In the genomic region with DNA sequence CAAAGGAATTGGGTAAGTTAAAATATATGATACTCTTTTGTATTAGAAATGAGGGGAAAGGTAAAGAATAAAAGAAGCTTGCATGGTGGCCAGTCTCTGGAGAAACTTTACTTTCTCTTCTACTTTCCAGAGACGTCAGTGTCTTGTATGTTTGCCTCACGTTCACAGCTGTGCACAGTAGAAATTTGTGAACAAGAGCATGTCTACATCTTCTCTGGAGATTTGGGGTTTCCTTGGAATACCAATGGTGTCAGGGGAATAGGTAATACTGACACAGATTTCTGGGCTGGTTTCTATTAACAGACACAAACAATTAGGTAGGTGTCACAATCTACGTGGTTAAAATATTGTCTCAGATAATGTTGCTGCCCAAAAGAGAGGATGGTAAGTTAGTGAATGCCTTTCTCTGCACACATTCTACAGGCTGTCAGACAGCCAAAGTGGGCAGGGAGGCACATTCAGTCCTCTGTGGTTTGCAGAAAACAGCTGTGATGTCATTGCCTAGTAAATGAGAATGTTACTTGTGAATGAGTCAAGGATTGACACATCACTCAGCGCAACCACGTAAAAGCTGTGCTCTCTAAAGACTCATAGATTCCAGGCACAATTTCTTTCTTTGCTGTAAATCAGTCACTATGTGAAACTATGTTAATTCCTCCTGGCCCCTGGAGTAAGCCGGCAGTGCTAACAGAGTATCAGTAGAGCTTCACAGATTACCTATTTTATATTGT, we compare ENCODE assay signal across 9 cellular contexts.
DNase-seq lines count a peak whose midpoint lies in the region; ATAC-seq, FAIRE-seq and TF ChIP-seq lines count a peak whose summit lies in the region.
"Had no signal": no experiment of that assay in that cellular context is flagged by ENCODE, and none has a peak within 500 bp of the region (broad histone marks: within the 10 kb centered on the region; RNA-seq: fewer than 3 reads in every experiment).

No MANE protein-coding gene starts in this region.

- peak; percentile 25 for ATAC-seq in T-helper 17 cell

- H3K27me3 Mint-ChIP-seq in T-helper 17 cell: peaks cover 5% of the 10 kb centered on the region

- H3K27ac Mint-ChIP-seq in T-helper 17 cell: no peak overlapping the region

- DNase-seq in ELR (ENCODE audit: low read depth) (peak; percentile 84), T-helper 17 cell (no peak), fibroblast of gingiva (ENCODE audit: low read depth) (peak; percentile 99), CD1c-positive myeloid dendritic cell (ENCODE audit: extremely low spot score) (no peak), SW 1271 (lab: John Stamatoyannopoulos, UW) (no peak), GM12891 (ENCODE audit: insufficient read length, low spot score) (no peak), DMS53 treated with DMSO at 0.1 percent for 48 hours (lab: John Stamatoyannopoulos, UW; ENCODE audit: unreplicated experiment) (no peak)
- DNase-seq in stimulated activated CD4-positive, alpha-beta T cell treated with anti-CD3 and anti-CD28 coated beads, Interleukin-12 subunit alpha, Interleukin-12 subunit beta, amount 100 ng/mL, for 48 hours (ENCODE audit: low read depth in 2 of 3, low spot score in 1 of 3): peak; percentile 46 to 51 (median 47)
- DNase-seq: retina had no signal

- FAIRE-seq in GM12891 (lab: Jason Lieb, UNC): no peak

- H3K36me3 Mint-ChIP-seq in T-helper 17 cell (ENCODE audit: low read depth): no peaks in the 10 kb centered on the region

- no peak overlapping the region for H3K4me3 Mint-ChIP-seq in T-helper 17 cell

- TF ChIP-seq POLR2A in GM12891 (IDR thresholded peaks at IDR 0.05; ENCODE audit: low read depth, low read length): no peak

- H3K4me1 Mint-ChIP-seq in T-helper 17 cell: no peaks in the 10 kb centered on the region

- H3K9me3 ChIP-seq in T-helper 17 cell (ENCODE audit: control insufficient read depth, low read length, poor library complexity, severe bottlenecking): no peaks in the 10 kb centered on the region

TF ChIP-seq in GM12891, 5 proteins besides CTCF, POLR2A, EP300 and RAD21:
- TF ChIP-seq TAF1 (IDR thresholded peaks at IDR 0.05; ENCODE audit: low read depth, low read length) (no peak), POU2F2 (IDR thresholded peaks at IDR 0.05; ENCODE audit: low read depth, low read length) (no peak), PAX5 (IDR thresholded peaks at IDR 0.05; ENCODE audit: insufficient read depth, low read length, severe bottlenecking) (no peak), POLR2AphosphoS5 (IDR thresholded peaks at IDR 0.05; ENCODE audit: low read depth, low read length) (no peak), SPI1 (IDR thresholded peaks at IDR 0.05; ENCODE audit: low read depth, low read length) (no peak)
TF ChIP-seq in GM12891: peak in this region for 0.

Comparison
In these comparisons a context has a peak if more than half of its experiments do, and no peak if none do; other contexts are left out.
1. DNase-seq: peak in ELR (single experiment), fibroblast of gingiva (single experiment) and stimulated activated CD4-positive, alpha-beta T cell treated with anti-CD3 and anti-CD28 coated beads, Interleukin-12 subunit alpha, Interleukin-12 subunit beta, amount 100 ng/mL, for 48 hours (3 of 3); none in T-helper 17 cell (0 of 3), CD1c-positive myeloid dendritic cell (single experiment), SW 1271 (0 of 2), GM12891 (single experiment) and DMS53 treated with DMSO at 0.1 percent for 48 hours (single experiment).